8 cellular contexts compared by ENCODE assay signal in the genomic region with DNA sequence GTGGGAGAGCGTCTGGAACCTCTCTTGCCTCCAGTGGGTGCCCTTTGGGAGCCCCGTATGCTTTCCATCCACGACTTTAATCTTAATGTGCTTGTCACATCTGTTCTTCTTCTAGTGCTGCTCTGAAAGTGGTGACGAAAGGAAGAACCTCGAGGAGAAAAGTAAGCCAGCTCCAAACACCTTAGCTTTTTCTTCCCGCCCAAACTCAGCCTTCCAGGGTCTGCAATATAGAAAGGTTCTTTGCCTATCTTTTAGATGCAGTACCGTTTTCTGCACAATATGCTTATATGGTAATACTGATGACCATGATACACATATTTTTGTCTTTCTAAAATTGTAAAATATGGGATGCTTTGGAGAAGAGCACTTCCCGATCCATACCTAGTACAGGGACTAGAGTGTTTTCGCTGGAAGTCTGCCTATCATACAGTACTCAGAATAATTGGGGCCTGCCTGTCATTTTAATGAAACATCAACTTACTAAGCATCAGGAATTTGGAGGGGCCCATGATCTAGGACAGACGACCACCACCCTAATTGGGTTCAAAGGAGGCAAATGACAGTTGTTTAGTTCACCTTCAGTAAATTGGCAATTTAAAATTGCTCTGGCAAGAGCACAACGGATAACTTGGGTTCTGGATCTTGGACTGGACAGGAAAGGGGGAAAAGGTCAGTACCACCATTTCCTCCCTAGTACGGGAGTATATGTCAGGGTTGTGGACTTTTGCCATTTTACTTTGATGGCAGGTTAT. TPM values are rescaled to one million over a fixed set of nuclear protein-coding genes. Genes with fewer than 3 reads are reported as not detected.
DNase-seq lines count a peak whose midpoint lies in the region; ATAC-seq, FAIRE-seq and TF ChIP-seq lines count a peak whose summit lies in the region.

No MANE protein-coding gene starts in this region.

- H3K4me1 ChIP-seq in adipocyte (ENCODE audit: control insufficient read depth, insufficient read depth, low read length) (peaks cover 16% of the 10 kb centered on the region), right lobe of liver (peaks cover 0 to 13% (median 3%) of the 10 kb centered on the region in 4 donors), thyroid gland (peaks cover 6 to 17% of the 10 kb centered on the region in 2 donors)

- intact Hi-C loops in right lobe of liver (cut with DNase I) (no loop called here), thyroid gland (cut with DNase I) (no loop called here)

- peak overlapping the region; percentile 100 for H3K9ac ChIP-seq in adipocyte (ENCODE audit: low read length)

- peak overlapping the region; percentile 98 for H3K4me3 Mint-ChIP-seq in activated T-cell treated with anti-CD3 and anti-CD28 coated beads, Interleukin-2, amount 50 U/mL, for 24 hours

- FAIRE-seq in GM19239 (lab: Jason Lieb, UNC), result no peak

- no peaks in the 10 kb centered on the region for H3K27me3 Mint-ChIP-seq in activated T-cell treated with anti-CD3 and anti-CD28 coated beads, Interleukin-2, amount 50 U/mL, for 24 hours

- no peak for TF ChIP-seq POLR2A in right lobe of liver (IDR thresholded peaks at IDR 0.05)
- no peak for TF ChIP-seq POLR2A in thyroid gland (IDR thresholded peaks at IDR 0.05)

- peak overlapping the region; percentile 91 for H3K27ac Mint-ChIP-seq in activated T-cell treated with anti-CD3 and anti-CD28 coated beads, Interleukin-2, amount 50 U/mL, for 24 hours

- H3K27me3 ChIP-seq in adipocyte (replicated peaks; ENCODE audit: control insufficient read depth, insufficient read depth, low read length) (no peaks in the 10 kb centered on the region), right lobe of liver (no peaks in the 10 kb centered on the region), thyroid gland (no peaks in the 10 kb centered on the region)

- 25% methylated on average over 11 of the region's 12 CpGs for WGBS in right lobe of liver (ENCODE audit: insufficient coverage, low coverage, low lambda C conversion rate, missing lambda C conversion rate)
- 35 to 38% methylated on average over 11 to 12 of the region's 12 CpGs for WGBS in thyroid gland, 2 donors

- H3K4me3 ChIP-seq in adipocyte (ENCODE audit: low read length), result peak overlapping the region; percentile 99
- H3K4me3 ChIP-seq in right lobe of liver, result peak overlapping the region; percentile 84 to 97 (median 88)
- H3K4me3 ChIP-seq in thyroid gland (replicated peaks in 1 of 3), result peak overlapping the region; percentile 75 to 91 (median 76)

- ATAC-seq in right lobe of liver, result no peak
- no peak for ATAC-seq in HG03432 (IDR thresholded peaks at IDR 0.05; ENCODE audit: unreplicated experiment)

- no peak for TF ChIP-seq CTCF in right lobe of liver (IDR thresholded peaks at IDR 0.05)
- TF ChIP-seq CTCF in thyroid gland (IDR thresholded peaks at IDR 0.05), result no peak

- H3K36me3 Mint-ChIP-seq in activated T-cell treated with anti-CD3 and anti-CD28 coated beads, Interleukin-2, amount 50 U/mL, for 24 hours (ENCODE audit: low read depth), result peaks cover 56% of the 10 kb centered on the region

- no peaks in the 10 kb centered on the region for H3K9me3 Mint-ChIP-seq in activated T-cell treated with anti-CD3 and anti-CD28 coated beads, Interleukin-2, amount 50 U/mL, for 24 hours

- H3K27ac ChIP-seq in right lobe of liver, result no peak overlapping the region
- H3K27ac ChIP-seq in thyroid gland, result peak overlapping the region in 1 of 3 donors; percentile 75

- H3K9me3 ChIP-seq in adipocyte (ENCODE audit: control insufficient read depth, low read length), result no peaks in the 10 kb centered on the region
- H3K9me3 ChIP-seq in right lobe of liver, result no peaks in the 10 kb centered on the region
- H3K9me3 ChIP-seq in thyroid gland, result no peaks in the 10 kb centered on the region

- DNase-seq in activated T-cell treated with anti-CD3 and anti-CD28 coated beads, Interleukin-2, amount 50 U/mL, for 24 hours, result no peak
- no peak for DNase-seq in activated T-cell treated with anti-CD3 and anti-CD28 coated beads, Interleukin-2, amount 50 U/mL, for 1 hour
- DNase-seq in adipocyte (ENCODE audit: low read depth) (no peak), right lobe of liver (no peak), thyroid gland (no peak), GM19239 (ENCODE audit: insufficient read length, low spot score) (no peak), C1 segment of cervical spinal cord (lab: John Stamatoyannopoulos, UW) (no peak)

- H3K36me3 ChIP-seq in adipocyte (ENCODE audit: control insufficient read depth, insufficient read depth, low read length, severe bottlenecking) (peaks cover 23% of the 10 kb centered on the region), right lobe of liver (peaks cover 0 to 19% (median 4%) of the 10 kb centered on the region in 4 donors), thyroid gland (peaks cover 6 to 13% of the 10 kb centered on the region in 2 donors)

- peaks cover 27% of the 10 kb centered on the region for H3K4me1 Mint-ChIP-seq in activated T-cell treated with anti-CD3 and anti-CD28 coated beads, Interleukin-2, amount 50 U/mL, for 24 hours (ENCODE audit: low read depth)

RNA-seq across cellular contexts. Expression of gene RINT1, which starts 0.9 kb away (rescaled TPM):
- 10 to 100 TPM in 1 of 6 experiments, 1 to 10 TPM in 5; 7.2 to 10.6 (median 9.1) TPM for total RNA-seq in right lobe of liver
- total RNA-seq in thyroid gland, result 10 to 100 TPM; 15.5 to 22.3 (median 21.7) TPM

RNA-seq across cellular contexts. Expression of gene PUS7, which starts 10.8 kb away (rescaled TPM):
- total RNA-seq in right lobe of liver (10 to 100 TPM in 1 of 6 experiments, 1 to 10 TPM in 5; 4.2 to 15.7 (median 6.8) TPM), thyroid gland (10 to 100 TPM; 19.9 to 25.5 (median 21.7) TPM)

RNA-seq across cellular contexts. Expression of gene EFCAB10, which starts 48.4 kb away (rescaled TPM):
- total RNA-seq in right lobe of liver (not detected), thyroid gland (not detected)
